In the genomic region with DNA sequence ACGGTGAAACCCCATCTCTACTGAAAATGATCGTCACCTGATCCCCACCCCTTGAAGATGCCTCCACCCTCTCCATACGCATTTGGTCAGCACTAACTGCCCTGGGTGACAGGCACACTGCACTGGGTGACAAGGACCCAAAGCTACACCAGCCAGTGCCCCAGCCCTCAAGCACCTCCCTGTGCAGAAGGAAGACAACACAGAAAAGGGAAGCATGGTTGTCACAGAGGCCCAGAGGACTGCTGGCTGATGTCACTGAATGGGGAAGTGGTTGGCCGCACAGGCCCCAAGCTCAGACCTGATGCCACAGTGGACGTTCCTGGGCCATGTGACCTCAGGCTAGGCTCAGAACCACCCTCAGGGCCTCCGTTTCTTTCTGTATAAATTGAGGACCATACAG, we compare ENCODE assay signal across 1 cellular context.
TF ChIP-seq lines count a peak whose summit lies in the region.

No MANE protein-coding gene starts in this region.

TF ChIP-seq in K562, 482 proteins besides CTCF, POLR2A, EP300 and RAD21:
- TF ChIP-seq SPI1 (IDR thresholded peaks at IDR 0.05; ENCODE audit: borderline replicate concordance, low read depth, low read length), result peak; percentile 98
- peak; percentile 65 for TF ChIP-seq L3MBTL2 (IDR thresholded peaks at IDR 0.05)
- TF ChIP-seq MYC (IDR thresholded peaks at IDR 0.05; ENCODE audit: low read depth, low read length), result 0 out of 2 replicates have a peak, but pooled peaks have one; percentile 18
- TF ChIP-seq MYC (CRISPR knock-in tag; IDR thresholded peaks at IDR 0.05; ENCODE audit: borderline replicate concordance, low read depth), result no peak
- peak; percentile 94; the same call in 1 of the 2 replicates for TF ChIP-seq POLR2AphosphoS2 (IDR thresholded peaks at IDR 0.05; ENCODE audit: low read length)
- TF ChIP-seq, protein P1, sequence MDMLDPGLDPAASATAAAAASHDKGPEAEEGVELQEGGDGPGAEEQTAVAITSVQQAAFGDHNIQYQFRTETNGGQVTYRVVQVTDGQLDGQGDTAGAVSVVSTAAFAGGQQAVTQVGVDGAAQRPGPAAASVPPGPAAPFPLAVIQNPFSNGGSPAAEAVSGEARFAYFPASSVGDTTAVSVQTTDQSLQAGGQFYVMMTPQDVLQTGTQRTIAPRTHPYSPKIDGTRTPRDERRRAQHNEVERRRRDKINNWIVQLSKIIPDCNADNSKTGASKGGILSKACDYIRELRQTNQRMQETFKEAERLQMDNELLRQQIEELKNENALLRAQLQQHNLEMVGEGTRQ (CRISPR knock-in tag; IDR thresholded peaks at IDR 0.05), result peak; percentile 50; the same call in 1 of the 2 replicates
- no peak for TF ChIP-seq ETV1 (tag; conservative IDR thresholded peaks at IDR 0.05; ENCODE audit: low read depth)
- peak; percentile 71 for TF ChIP-seq POLR2G (IDR thresholded peaks at IDR 0.05; ENCODE audit: low read depth, low read length)
- peak; percentile 46; the same call in 1 of the 2 replicates for TF ChIP-seq JUND (IDR thresholded peaks at IDR 0.05; ENCODE audit: borderline replicate concordance, low read depth, low read length)
- TF ChIP-seq JUND (tag; IDR thresholded peaks at IDR 0.05; ENCODE audit: borderline replicate concordance, low read depth, low read length), result peak; percentile 61; the same call in 1 of the 3 replicates
- TF ChIP-seq, protein P2, sequence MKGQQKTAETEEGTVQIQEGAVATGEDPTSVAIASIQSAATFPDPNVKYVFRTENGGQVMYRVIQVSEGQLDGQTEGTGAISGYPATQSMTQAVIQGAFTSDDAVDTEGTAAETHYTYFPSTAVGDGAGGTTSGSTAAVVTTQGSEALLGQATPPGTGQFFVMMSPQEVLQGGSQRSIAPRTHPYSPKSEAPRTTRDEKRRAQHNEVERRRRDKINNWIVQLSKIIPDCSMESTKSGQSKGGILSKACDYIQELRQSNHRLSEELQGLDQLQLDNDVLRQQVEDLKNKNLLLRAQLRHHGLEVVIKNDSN (CRISPR knock-in tag; IDR thresholded peaks at IDR 0.05), result peak; percentile 90
- TF ChIP-seq RAD51 (IDR thresholded peaks at IDR 0.05; ENCODE audit: borderline replicate concordance, low read depth), result peak; percentile 48; the same call in 1 of the 2 replicates
- TF ChIP-seq SAP30 (IDR thresholded peaks at IDR 0.05; ENCODE audit: borderline replicate concordance, insufficient read depth, low read depth, low read length, poor library complexity, severe bottlenecking), result no peak
- TF ChIP-seq CREM (IDR thresholded peaks at IDR 0.05; ENCODE audit: low read depth), result peak; percentile 61
- TF ChIP-seq, protein P3, sequence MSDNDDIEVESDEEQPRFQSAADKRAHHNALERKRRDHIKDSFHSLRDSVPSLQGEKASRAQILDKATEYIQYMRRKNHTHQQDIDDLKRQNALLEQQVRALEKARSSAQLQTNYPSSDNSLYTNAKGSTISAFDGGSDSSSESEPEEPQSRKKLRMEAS (CRISPR knock-in tag; IDR thresholded peaks at IDR 0.05), result peak; percentile 81
- no peak for TF ChIP-seq HNRNPH1 (optimal IDR thresholded peaks at IDR 0.05; ENCODE audit: low read depth, low read length)
- TF ChIP-seq ZFX (CRISPR knock-in tag; IDR thresholded peaks at IDR 0.05), result peak; percentile 30; the same call in 1 of the 2 replicates
- TF ChIP-seq NRF1 (conservative IDR thresholded peaks at IDR 0.05 in 1 of 2, IDR thresholded peaks at IDR 0.05 in 1 of 2), result peak in 1 of 2 experiments; percentile 25; a peak in 2 of 4 replicates
- no peak for TF ChIP-seq MTF1 (CRISPR knock-in tag; IDR thresholded peaks at IDR 0.05; ENCODE audit: borderline replicate concordance)
- TF ChIP-seq, protein P4, sequence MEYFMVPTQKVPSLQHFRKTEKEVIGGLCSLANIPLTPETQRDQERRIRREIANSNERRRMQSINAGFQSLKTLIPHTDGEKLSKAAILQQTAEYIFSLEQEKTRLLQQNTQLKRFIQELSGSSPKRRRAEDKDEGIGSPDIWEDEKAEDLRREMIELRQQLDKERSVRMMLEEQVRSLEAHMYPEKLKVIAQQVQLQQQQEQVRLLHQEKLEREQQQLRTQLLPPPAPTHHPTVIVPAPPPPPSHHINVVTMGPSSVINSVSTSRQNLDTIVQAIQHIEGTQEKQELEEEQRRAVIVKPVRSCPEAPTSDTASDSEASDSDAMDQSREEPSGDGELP (CRISPR knock-in tag; IDR thresholded peaks at IDR 0.05; ENCODE audit: borderline replicate concordance), result peak; percentile 18; the same call in 1 of the 2 replicates
- TF ChIP-seq, protein P5, sequence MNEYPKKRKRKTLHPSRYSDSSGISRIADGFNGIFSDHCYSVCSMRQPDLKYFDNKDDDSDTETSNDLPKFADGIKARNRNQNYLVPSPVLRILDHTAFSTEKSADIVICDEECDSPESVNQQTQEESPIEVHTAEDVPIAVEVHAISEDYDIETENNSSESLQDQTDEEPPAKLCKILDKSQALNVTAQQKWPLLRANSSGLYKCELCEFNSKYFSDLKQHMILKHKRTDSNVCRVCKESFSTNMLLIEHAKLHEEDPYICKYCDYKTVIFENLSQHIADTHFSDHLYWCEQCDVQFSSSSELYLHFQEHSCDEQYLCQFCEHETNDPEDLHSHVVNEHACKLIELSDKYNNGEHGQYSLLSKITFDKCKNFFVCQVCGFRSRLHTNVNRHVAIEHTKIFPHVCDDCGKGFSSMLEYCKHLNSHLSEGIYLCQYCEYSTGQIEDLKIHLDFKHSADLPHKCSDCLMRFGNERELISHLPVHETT (CRISPR knock-in tag; conservative IDR thresholded peaks at IDR 0.05 in 1 of 2, IDR thresholded peaks at IDR 0.05 in 1 of 2), result peak in 1 of 2 experiments; percentile 43; a peak in 1 of 4 replicates
- peak; percentile 37 for TF ChIP-seq POLR2B (IDR thresholded peaks at IDR 0.05; ENCODE audit: low read depth, partially characterized antibody)
- TF ChIP-seq EZH2 (IDR thresholded peaks at IDR 0.05; ENCODE audit: borderline replicate concordance, low read depth, low read length), result no peak
- peak; percentile 74 for TF ChIP-seq ATF7 (IDR thresholded peaks at IDR 0.05)
- 0 out of 2 replicates have a peak, but pooled peaks have one; percentile 15 for TF ChIP-seq ILF3 (IDR thresholded peaks at IDR 0.05; ENCODE audit: borderline replicate concordance)
- peak; percentile 46 for TF ChIP-seq SUPT5H (IDR thresholded peaks at IDR 0.05)
- peak; percentile 23; the same call in 1 of the 2 replicates for TF ChIP-seq TEAD4 (IDR thresholded peaks at IDR 0.05; ENCODE audit: low read length)
- TF ChIP-seq TEAD4 (CRISPR knock-in tag; IDR thresholded peaks at IDR 0.05; ENCODE audit: borderline replicate concordance), result no peak
